ENCODE assay signal across 10 cellular contexts in the genomic region with DNA sequence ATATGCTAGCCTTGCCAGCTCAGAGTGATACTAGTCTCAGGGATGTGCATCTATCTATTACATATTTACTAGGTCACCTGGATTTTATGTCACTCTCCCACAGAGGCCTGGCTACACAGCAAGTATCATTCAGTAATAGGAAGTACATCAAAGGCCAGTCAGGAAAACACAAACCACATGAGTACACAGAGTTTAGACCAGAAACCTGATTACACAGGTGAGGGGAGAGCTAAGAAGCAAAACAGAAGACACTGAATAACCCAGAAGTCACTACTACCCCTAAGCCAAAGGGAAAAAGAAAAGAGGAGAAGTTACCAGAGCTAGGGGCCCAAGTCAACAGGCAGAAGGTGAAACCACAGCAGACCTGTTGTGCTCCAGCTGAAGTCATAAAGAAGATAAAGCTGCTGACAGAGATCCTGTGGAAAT. TPM values are rescaled to one million over a fixed set of nuclear protein-coding genes. Genes with fewer than 3 reads are reported as not detected.
DNase-seq lines count a peak whose midpoint lies in the region; ATAC-seq and FAIRE-seq lines count a peak whose summit lies in the region.
"Had no signal": no experiment of that assay in that cellular context is flagged by ENCODE, and none has a peak within 500 bp of the region (broad histone marks: within the 10 kb centered on the region; RNA-seq: fewer than 3 reads in every experiment).

No MANE protein-coding gene starts in this region.

- POLR2A ChIA-PET in T-cell (lab: Charles Lee), result interaction anchor here in 1 of 2 donors (0.5 kb wide), 1 partner anchor 9 kb away, joined by 8 read pairs; no protein-coding TSS in a partner anchor

- peak overlapping the region; percentile 15 to 55 (median 25) for H3K4me3 Mint-ChIP-seq in T-cell
- H3K4me3 Mint-ChIP-seq: neural crest cell had no signal

- DNase-seq in GM19239 (ENCODE audit: insufficient read length, low spot score) (no peak), T-cell (no peak), renal cortical epithelial cell (ENCODE audit: low read depth) (peak; percentile 12), globus pallidus (ENCODE audit: low spot score) (no peak)
- DNase-seq in effector CD8-positive, alpha-beta T cell (lab: John Stamatoyannopoulos, UW), result no peak
- DNase-seq in activated CD4-positive, alpha-beta T cell treated with anti-CD3 and anti-CD28 coated beads for 4 hours, result no peak
- DNase-seq: NCI-H446 treated with DMSO at 0.1 percent for 48 hours had no signal

- peaks cover 38% of the 10 kb centered on the region for H3K36me3 Mint-ChIP-seq in T-cell

- CTCF ChIA-PET in T-cell (lab: Charles Lee), result interaction anchor here (0.7 to 0.9 kb wide), 4 partner anchors 9 to 1036 kb away, joined by 3 to 4 read pairs (median 3); no protein-coding TSS in a partner anchor

- ATAC-seq in HG02763 (IDR thresholded peaks at IDR 0.05; ENCODE audit: unreplicated experiment) (peak; percentile 85), T-cell (replicated peaks in 1 of 4) (peak in 3 of 4 experiments; percentile 23 to 63 (median 53))

- H3K27ac Mint-ChIP-seq in T-cell, result peak overlapping the region; percentile 49 to 87

- no peaks in the 10 kb centered on the region for H3K27me3 Mint-ChIP-seq in T-cell

- peak; percentile 66 for FAIRE-seq in GM19239 (lab: Jason Lieb, UNC)

- peaks cover 60 to 74% (median 71%) of the 10 kb centered on the region in 3 donors for H3K4me1 Mint-ChIP-seq in T-cell

- H3K9me3 Mint-ChIP-seq in T-cell, result no peaks in the 10 kb centered on the region
- H3K9me3 Mint-ChIP-seq: neural crest cell had no signal

RNA-seq across cellular contexts. Expression of a gene that starts 13.3 kb away (rescaled TPM):
- total RNA-seq in T-cell (100 to 1,000 TPM in 3 of 5 donors, 10 to 100 TPM in 2; 86.8 to 158 (median 142) TPM), renal cortical epithelial cell (4.1 and 14.1 TPM in 2 replicates)

RNA-seq across cellular contexts. Expression of a gene that starts 16.5 kb away (rescaled TPM):
- total RNA-seq in T-cell (10 to 100 TPM; 32.2 to 41.7 (median 34.0) TPM), renal cortical epithelial cell (42.1 and 56.1 TPM in 2 replicates)

RNA-seq across cellular contexts. Expression of a gene that starts 54.5 kb away (rescaled TPM):
- under 1 TPM in 4 of 5 donors, not detected in 1; 0.46 to 0.95 (median 0.72) TPM for total RNA-seq in T-cell
- not detected in 2 replicates for total RNA-seq in renal cortical epithelial cell
- total RNA-seq: fibroblast of lung, neural crest cell had no signal
